Comparison of ENCODE assay signal across 1 cellular context in the genomic region with DNA sequence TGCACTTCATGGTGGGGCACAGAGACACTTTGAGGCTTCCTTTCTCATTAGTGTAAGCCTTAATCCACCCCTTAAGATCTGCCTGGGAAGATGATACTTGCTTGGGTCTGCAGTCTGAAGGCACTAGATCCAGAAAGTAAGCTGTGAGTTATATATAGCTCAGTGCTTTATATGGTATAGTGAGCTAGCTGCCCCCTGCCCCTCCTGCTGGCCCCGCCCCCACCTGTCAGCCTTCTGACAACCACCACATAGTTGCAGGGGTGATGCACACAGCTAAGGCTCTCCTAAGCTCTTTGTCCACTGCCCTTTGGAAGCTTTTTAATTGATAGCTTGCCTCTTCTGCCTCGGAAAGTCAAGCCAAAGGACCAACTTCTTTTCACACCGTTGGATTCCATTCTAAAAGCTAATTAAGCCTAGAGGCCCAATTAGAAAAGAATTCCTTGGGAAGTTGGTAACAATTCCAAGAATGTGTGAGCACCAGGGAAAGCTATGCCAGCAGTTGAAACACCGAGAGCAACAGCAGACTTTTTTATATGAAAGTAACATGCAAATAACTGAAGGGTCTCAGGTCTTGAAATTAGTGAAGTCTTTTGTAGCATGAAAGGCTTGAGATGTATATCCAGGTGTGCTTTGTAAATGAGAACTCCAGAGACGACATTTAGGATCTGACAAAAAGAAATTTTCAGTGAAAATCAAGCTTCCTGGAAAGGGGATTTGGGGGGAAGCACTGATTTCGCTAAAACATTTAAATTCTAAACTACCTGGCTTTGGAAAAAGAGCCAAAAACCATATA.
TF ChIP-seq lines count a peak whose summit lies in the region.

No MANE protein-coding gene starts in this region.

TF ChIP-seq in A549, 52 proteins besides CTCF, POLR2A, EP300 and RAD21 (continued from another document):
- TF ChIP-seq, protein P1, sequence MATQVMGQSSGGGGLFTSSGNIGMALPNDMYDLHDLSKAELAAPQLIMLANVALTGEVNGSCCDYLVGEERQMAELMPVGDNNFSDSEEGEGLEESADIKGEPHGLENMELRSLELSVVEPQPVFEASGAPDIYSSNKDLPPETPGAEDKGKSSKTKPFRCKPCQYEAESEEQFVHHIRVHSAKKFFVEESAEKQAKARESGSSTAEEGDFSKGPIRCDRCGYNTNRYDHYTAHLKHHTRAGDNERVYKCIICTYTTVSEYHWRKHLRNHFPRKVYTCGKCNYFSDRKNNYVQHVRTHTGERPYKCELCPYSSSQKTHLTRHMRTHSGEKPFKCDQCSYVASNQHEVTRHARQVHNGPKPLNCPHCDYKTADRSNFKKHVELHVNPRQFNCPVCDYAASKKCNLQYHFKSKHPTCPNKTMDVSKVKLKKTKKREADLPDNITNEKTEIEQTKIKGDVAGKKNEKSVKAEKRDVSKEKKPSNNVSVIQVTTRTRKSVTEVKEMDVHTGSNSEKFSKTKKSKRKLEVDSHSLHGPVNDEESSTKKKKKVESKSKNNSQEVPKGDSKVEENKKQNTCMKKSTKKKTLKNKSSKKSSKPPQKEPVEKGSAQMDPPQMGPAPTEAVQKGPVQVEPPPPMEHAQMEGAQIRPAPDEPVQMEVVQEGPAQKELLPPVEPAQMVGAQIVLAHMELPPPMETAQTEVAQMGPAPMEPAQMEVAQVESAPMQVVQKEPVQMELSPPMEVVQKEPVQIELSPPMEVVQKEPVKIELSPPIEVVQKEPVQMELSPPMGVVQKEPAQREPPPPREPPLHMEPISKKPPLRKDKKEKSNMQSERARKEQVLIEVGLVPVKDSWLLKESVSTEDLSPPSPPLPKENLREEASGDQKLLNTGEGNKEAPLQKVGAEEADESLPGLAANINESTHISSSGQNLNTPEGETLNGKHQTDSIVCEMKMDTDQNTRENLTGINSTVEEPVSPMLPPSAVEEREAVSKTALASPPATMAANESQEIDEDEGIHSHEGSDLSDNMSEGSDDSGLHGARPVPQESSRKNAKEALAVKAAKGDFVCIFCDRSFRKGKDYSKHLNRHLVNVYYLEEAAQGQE (IDR thresholded peaks at IDR 0.05): no peak
- TF ChIP-seq HOXA7 (CRISPR knock-in tag; IDR thresholded peaks at IDR 0.05) (no peak), TFCP2L1 (CRISPR knock-in tag; IDR thresholded peaks at IDR 0.05) (no peak), SREBF2 (IDR thresholded peaks at IDR 0.05) (no peak), FOXS1 (CRISPR knock-in tag; IDR thresholded peaks at IDR 0.05) (no peak), FOSB (CRISPR knock-in tag; IDR thresholded peaks at IDR 0.05) (no peak), PHF8 (IDR thresholded peaks at IDR 0.05; ENCODE audit: borderline replicate concordance, low read depth) (no peak), JUNB (IDR thresholded peaks at IDR 0.05) (no peak), HEYL (CRISPR knock-in tag; IDR thresholded peaks at IDR 0.05) (no peak), RFX5 (IDR thresholded peaks at IDR 0.05) (no peak), HOXB5 (CRISPR knock-in tag; IDR thresholded peaks at IDR 0.05) (no peak), MAZ (IDR thresholded peaks at IDR 0.05; ENCODE audit: borderline replicate concordance, low read depth, low read length) (no peak), EHF (CRISPR knock-in tag; IDR thresholded peaks at IDR 0.05) (no peak), NR3C1 (IDR thresholded peaks at IDR 0.05) (no peak), JUN (IDR thresholded peaks at IDR 0.05) (peak; percentile 5 to 70; a peak in 2 of 5 replicates), CEBPB (IDR thresholded peaks at IDR 0.05) (peak in 1 of 2 experiments; percentile 5; a peak in 1 of 4 replicates), CHD4 (IDR thresholded peaks at IDR 0.05; ENCODE audit: borderline replicate concordance) (no peak), CBX2 (IDR thresholded peaks at IDR 0.05; ENCODE audit: borderline replicate concordance, low read depth) (no peak)
- TF ChIP-seq, protein P2, sequence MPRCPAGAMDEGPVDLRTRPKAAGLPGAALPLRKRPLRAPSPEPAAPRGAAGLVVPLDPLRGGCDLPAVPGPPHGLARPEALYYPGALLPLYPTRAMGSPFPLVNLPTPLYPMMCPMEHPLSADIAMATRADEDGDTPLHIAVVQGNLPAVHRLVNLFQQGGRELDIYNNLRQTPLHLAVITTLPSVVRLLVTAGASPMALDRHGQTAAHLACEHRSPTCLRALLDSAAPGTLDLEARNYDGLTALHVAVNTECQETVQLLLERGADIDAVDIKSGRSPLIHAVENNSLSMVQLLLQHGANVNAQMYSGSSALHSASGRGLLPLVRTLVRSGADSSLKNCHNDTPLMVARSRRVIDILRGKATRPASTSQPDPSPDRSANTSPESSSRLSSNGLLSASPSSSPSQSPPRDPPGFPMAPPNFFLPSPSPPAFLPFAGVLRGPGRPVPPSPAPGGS (IDR thresholded peaks at IDR 0.05): peak; percentile 24; the same call in 1 of the 3 replicates
